In genomic region chr3:66492672-66493071, GRCh38 we compare ENCODE assay signal across 14 cellular contexts. TPM values are rescaled to one million over a fixed set of nuclear protein-coding genes. Genes with fewer than 3 reads are reported as not detected.
A peak's percentile ranks its signal among the peaks of the same experiment; 100 is the strongest.
DNase-seq lines count a peak whose midpoint lies in the region; ATAC-seq, FAIRE-seq and TF ChIP-seq lines count a peak whose summit lies in the region.
"Had no signal": no experiment of that assay in that cellular context is flagged by ENCODE, and none has a peak within 500 bp of the region (broad histone marks: within the 10 kb centered on the region; RNA-seq: fewer than 3 reads in every experiment).

No MANE protein-coding gene starts in this region.

- H3K36me3 ChIP-seq in GM23338 (ENCODE audit: insufficient read depth): no peaks in the 10 kb centered on the region

- H3K27ac ChIP-seq in GM23338 (ENCODE audit: low read depth): no peak overlapping the region; the same call in 1 of the 2 replicates
- H3K27ac ChIP-seq: parathyroid adenoma had no signal

- H4K20me1 ChIP-seq in GM23338 (replicated peaks; ENCODE audit: insufficient read depth): peaks cover 20% of the 10 kb centered on the region; the same call in 1 of the 2 replicates

- peaks cover 83% of the 10 kb centered on the region for H3K79me2 ChIP-seq in GM23338 (replicated peaks; ENCODE audit: insufficient read depth)

- H3K4me3 Mint-ChIP-seq in GM23338: peak overlapping the region; percentile 63
- peak overlapping the region; percentile 23 for H3K4me3 Mint-ChIP-seq in stimulated activated effector memory CD8-positive, alpha-beta T cell treated with anti-CD3 and anti-CD28 coated beads, Interleukin-12 subunit alpha, Interleukin-12 subunit beta, amount 100 ng/mL, for 72 hours
- H3K4me3 Mint-ChIP-seq: activated naive CD8-positive, alpha-beta T cell; stimulated activated memory B cell treated with anti-CD40 and anti-IgM and Interleukin-4, amounts not matched to agents 10 μg/mL and 1 μg/mL and 100 μg/mL, for 72 hours had no signal

- H2AFZ ChIP-seq in GM23338: no peak overlapping the region
- H2AFZ ChIP-seq: parathyroid adenoma had no signal

- H3K9me2 ChIP-seq in GM23338 (ENCODE audit: insufficient read depth): no peaks in the 10 kb centered on the region

- H3K4me1 Mint-ChIP-seq in GM23338: peaks cover 90% of the 10 kb centered on the region
- H3K4me1 Mint-ChIP-seq in stimulated activated effector memory CD8-positive, alpha-beta T cell treated with anti-CD3 and anti-CD28 coated beads, Interleukin-12 subunit alpha, Interleukin-12 subunit beta, amount 100 ng/mL, for 72 hours: peaks cover 84% of the 10 kb centered on the region

- no peaks in the 10 kb centered on the region for H3K9me3 Mint-ChIP-seq in GM23338
- H3K9me3 Mint-ChIP-seq in stimulated activated effector memory CD8-positive, alpha-beta T cell treated with anti-CD3 and anti-CD28 coated beads, Interleukin-12 subunit alpha, Interleukin-12 subunit beta, amount 100 ng/mL, for 72 hours: no peaks in the 10 kb centered on the region
- H3K9me3 Mint-ChIP-seq: stimulated activated memory B cell treated with anti-CD40 and anti-IgM and Interleukin-4, amounts not matched to agents 10 μg/mL and 1 μg/mL and 100 μg/mL, for 72 hours had no signal

- H3K4me3 ChIP-seq in GM23338 (peak overlapping the region; percentile 8; the same call in 1 of the 2 replicates), epithelial cell of esophagus (ENCODE audit: low read length) (no peak overlapping the region)

- TF ChIP-seq CTCF in GM23338 (conservative IDR thresholded peaks at IDR 0.05; ENCODE audit: low read depth in 2 of 2) (no peak), epithelial cell of esophagus (IDR thresholded peaks at IDR 0.05; ENCODE audit: insufficient read depth, low read depth, low read length, missing control alignments) (no peak)

- H3K27me3 Mint-ChIP-seq in GM23338 (ENCODE audit: insufficient read depth, low read depth, poor library complexity): no peaks in the 10 kb centered on the region
- H3K27me3 Mint-ChIP-seq: activated naive CD8-positive, alpha-beta T cell had no signal

- H3K4me2 ChIP-seq in GM23338: peak overlapping the region; percentile 89

- peaks cover 85% of the 10 kb centered on the region for H3K4me1 ChIP-seq in GM23338 (ENCODE audit: insufficient read depth)

- ATAC-seq in GM23338: no peak
- no peak for ATAC-seq in stimulated activated effector memory CD8-positive, alpha-beta T cell treated with anti-CD3 and anti-CD28 coated beads, Interleukin-12 subunit alpha, Interleukin-12 subunit beta, amount 100 ng/mL, for 72 hours
- ATAC-seq: SK-N-SH treated with all-trans-retinoic acid at 6 μM for 48 hours; stimulated activated memory B cell treated with anti-CD40 and anti-IgM and Interleukin-4, amounts not matched to agents 10 μg/mL and 1 μg/mL and 100 μg/mL, for 72 hours had no signal

- H3K27me3 ChIP-seq in GM23338 (ENCODE audit: insufficient read depth): no peaks in the 10 kb centered on the region

- peak overlapping the region; percentile 80 for H3K27ac Mint-ChIP-seq in GM23338
- no peak overlapping the region for H3K27ac Mint-ChIP-seq in stimulated activated effector memory CD8-positive, alpha-beta T cell treated with anti-CD3 and anti-CD28 coated beads, Interleukin-12 subunit alpha, Interleukin-12 subunit beta, amount 100 ng/mL, for 72 hours
- H3K27ac Mint-ChIP-seq: stimulated activated memory B cell treated with anti-CD40 and anti-IgM and Interleukin-4, amounts not matched to agents 10 μg/mL and 1 μg/mL and 100 μg/mL, for 72 hours had no signal

- DNase-seq in GM23338 (ENCODE audit: low spot score) (no peak), NCI-H2196 treated with DMSO at 0.1 percent for 48 hours (lab: John Stamatoyannopoulos, UW; ENCODE audit: unreplicated experiment) (peak; percentile 47), epithelial cell of esophagus (ENCODE audit: low read depth) (peak; percentile 66), HCEC 1CT (no peak), cortex of kidney (lab: John Stamatoyannopoulos, UW) (no peak), RCC 7860 (ENCODE audit: low spot score) (no peak)
- no peak for DNase-seq in stimulated activated effector memory CD8-positive, alpha-beta T cell treated with anti-CD3 and anti-CD28 coated beads, Interleukin-12 subunit alpha, Interleukin-12 subunit beta, amount 100 ng/mL, for 72 hours (ENCODE audit: low spot score in 2 of 2)
- DNase-seq: activated CD4-positive, alpha-beta T cell treated with anti-CD3 and anti-CD28 coated beads, Interleukin-2, amount 50 U/mL, for 4 hours; NCI-H1092 had no signal

- 0 out of 2 replicates have a peak, but pooled peaks cover 6% of the 10 kb centered on the region for H3F3A ChIP-seq in GM23338 (replicated peaks; ENCODE audit: low read depth)

- FAIRE-seq in RCC 7860 (lab: Jason Lieb, UNC): no peak
- FAIRE-seq: GM19239 had no signal

- peaks cover 3% of the 10 kb centered on the region; the same call in 1 of the 3 replicates for H3K36me3 Mint-ChIP-seq in GM23338 (ENCODE audit: low read depth)
- H3K36me3 Mint-ChIP-seq in stimulated activated effector memory CD8-positive, alpha-beta T cell treated with anti-CD3 and anti-CD28 coated beads, Interleukin-12 subunit alpha, Interleukin-12 subunit beta, amount 100 ng/mL, for 72 hours: no peaks in the 10 kb centered on the region
- H3K36me3 Mint-ChIP-seq: activated naive CD8-positive, alpha-beta T cell; stimulated activated memory B cell treated with anti-CD40 and anti-IgM and Interleukin-4, amounts not matched to agents 10 μg/mL and 1 μg/mL and 100 μg/mL, for 72 hours had no signal

TF ChIP-seq in GM23338, 12 proteins besides CTCF, POLR2A, EP300 and RAD21:
- TF ChIP-seq CREB1 (CRISPR knock-in tag; IDR thresholded peaks at IDR 0.05; ENCODE audit: low read depth): no peak
- TF ChIP-seq EZH2phosphoT487 (IDR thresholded peaks at IDR 0.05; ENCODE audit: unreplicated experiment): no peak
- no peak for TF ChIP-seq ETS1 (IDR thresholded peaks at IDR 0.05)
- no peak for TF ChIP-seq ZNF114 (CRISPR knock-in tag; IDR thresholded peaks at IDR 0.05)
- TF ChIP-seq STAT1 (IDR thresholded peaks at IDR 0.05; ENCODE audit: unreplicated experiment): no peak
- no peak for TF ChIP-seq NANOG (IDR thresholded peaks at IDR 0.05; ENCODE audit: borderline replicate concordance)
- no peak for TF ChIP-seq EZH2 (IDR thresholded peaks at IDR 0.05; ENCODE audit: low read depth, unreplicated experiment)
- TF ChIP-seq ZNF331 (CRISPR knock-in tag; IDR thresholded peaks at IDR 0.05; ENCODE audit: low read depth): no peak

RNA-seq across cellular contexts. Expression of gene LRIG1, which starts 8.2 kb away (rescaled TPM):
- total RNA-seq in GM23338 (2014; rRNA removed; shearing (Covaris generic)): 116 and 134 TPM in 2 replicates
- polyA plus RNA-seq in GM23338 (2016; fragmentation: Nextera tagmentation; extraction: Ambion mirVana): 39.9 and 40.0 TPM in 2 replicates

Comparison
In these comparisons a context has a peak if more than half of its experiments do, and no peak if none do; other contexts are left out.
1. DNase-seq: peak in NCI-H2196 treated with DMSO at 0.1 percent for 48 hours (single experiment) and epithelial cell of esophagus (single experiment); none in GM23338 (single experiment), stimulated activated effector memory CD8-positive, alpha-beta T cell treated with anti-CD3 and anti-CD28 coated beads, Interleukin-12 subunit alpha, Interleukin-12 subunit beta, amount 100 ng/mL, for 72 hours (0 of 2), HCEC 1CT (single experiment), cortex of kidney (single experiment) and RCC 7860 (single experiment).